ENCODE assay signal across 8 cellular contexts in genomic region chr9:137240321-137240840, GRCh38. TPM values are rescaled to one million over a fixed set of nuclear protein-coding genes. Genes with fewer than 3 reads are reported as not detected.
A peak's percentile ranks its signal among the peaks of the same experiment; 100 is the strongest.
DNase-seq lines count a peak whose midpoint lies in the region; ATAC-seq, FAIRE-seq and TF ChIP-seq lines count a peak whose summit lies in the region.

No MANE protein-coding gene starts in this region.

- peak overlapping the region; percentile 77 for H3K56ac ChIP-seq in H1 (replicated peaks; ENCODE audit: insufficient read length, low read depth, low read length)

- ATAC-seq in HG02759 (IDR thresholded peaks at IDR 0.05; ENCODE audit: unreplicated experiment) = peak; percentile 29

- H2BK12ac ChIP-seq in H1 (ENCODE audit: low read depth, low read length) = no peak overlapping the region

- no peak overlapping the region for H3K23ac ChIP-seq in H1 (ENCODE audit: insufficient read length)

- DNase-seq in SIG-M5 treated with dmso at 0.1 percent for 504 hours (lab: John Stamatoyannopoulos, UW; ENCODE audit: unreplicated experiment) (peak; percentile 54), SIG-M5 (lab: John Stamatoyannopoulos, UW) (no peak), NCI-H1930 (lab: John Stamatoyannopoulos, UW) (peak; percentile 66 to 71), H1 (ENCODE audit: low read depth in 1 of 2, low spot score in 2 of 2) (no peak), mesothelial cell of epicardium (ENCODE audit: low spot score in 2 of 2, unreplicated experiment in 2 of 2) (peak; percentile 50 to 72)
- DNase-seq in activated CD4-positive, alpha-beta T cell treated with anti-CD3 and anti-CD28 coated beads, Interleukin-2, amount 10 ng/mL, durations not matched to agents 7 days and 5 days = peak; percentile 75
- DNase-seq in stimulated activated CD8-positive, alpha-beta memory T cell treated with anti-CD3 and anti-CD28 coated beads, Interleukin-4, amount 100 ng/mL, for 24 hours (ENCODE audit: low read depth) = peak; percentile 68

- H4K20me1 ChIP-seq in H1 (replicated peaks in 1 of 2; ENCODE audit: control insufficient read depth in 1 of 2, insufficient read depth in 2 of 2, low read length in 2 of 2) = peaks cover 22 to 23% of the 10 kb centered on the region in 2 experiments

- H4K8ac ChIP-seq in H1 (ENCODE audit: extremely low read depth, insufficient read depth, low read length) = peak overlapping the region; percentile 91; the same call in 1 of the 2 replicates

- peaks cover 0 to 20% of the 10 kb centered on the region in 2 experiments; a peak in 2 of 4 replicates for H3K79me2 ChIP-seq in H1 (ENCODE audit: control insufficient read depth in 1 of 2, insufficient read depth in 2 of 2, low read length in 2 of 2)

- H2BK20ac ChIP-seq in H1 (ENCODE audit: low read length) = no peak overlapping the region

- peak overlapping the region; percentile 52 for H4K5ac ChIP-seq in H1 (ENCODE audit: insufficient read length, low read depth, low read length)

- H3K4me2 ChIP-seq in H1 (ENCODE audit: insufficient read depth in 1 of 2, low read depth in 2 of 2, low read length in 2 of 2) = peak overlapping the region; percentile 49 to 75

- no peak for TF ChIP-seq RAD21 in H1 (IDR thresholded peaks at IDR 0.05 in 1 of 2, conservative IDR thresholded peaks at IDR 0.05 in 1 of 2; ENCODE audit: low read depth in 2 of 2, low read length in 2 of 2)

- POLR2A ChIA-PET in activated CD4-positive, alpha-beta T cell treated with anti-CD3 and anti-CD28 coated beads, Interleukin-2, amount 10 ng/mL, durations not matched to agents 7 days and 5 days (lab: Charles Lee) = interaction anchor here (0.6 to 1.4 kb wide), 12 partner anchors 13 to 349 kb away, joined by 3 to 11 read pairs (median 4); partner anchors contain the start of genes EXD3, MAN1B1, NELFB and NOXA1
- POLR2A ChIA-PET in H1 (lab: Charles Lee; ENCODE audit: partially characterized antibody) = interaction anchor here (0.6 to 69.9 kb wide), 43 partner anchors 5 to 364 kb away, joined by 3 to 1462 read pairs (median 3); partner anchors contain the start of genes ABCA2, CYSRT1, ENTPD2 and GRIN1

- TF ChIP-seq CTCF in H1 (IDR thresholded peaks at IDR 0.05; ENCODE audit: control extremely low read depth in 1 of 3, insufficient read depth in 1 of 3, low read depth in 1 of 3, low read length in 3 of 3) (peak in 2 of 3 experiments; percentile 3 to 27; a peak in 2 of 4 replicates), mesothelial cell of epicardium (IDR thresholded peaks at IDR 0.05; ENCODE audit: unreplicated experiment) (no peak)

- H3K9me3 ChIP-seq in H1 (ENCODE audit: insufficient read depth in 2 of 2, low read depth in 1 of 2, low read length in 1 of 2) = no peaks in the 10 kb centered on the region

- H3K4ac ChIP-seq in H1 (replicated peaks; ENCODE audit: insufficient read length, low read depth, low read length) = no peak overlapping the region

- WGBS in H1 (ENCODE audit: extremely low coverage in 1 of 2, insufficient coverage in 1 of 2, insufficient read length in 1 of 2, insufficient replicate concordance in 2 of 2, low coverage in 1 of 2, low lambda C conversion rate in 2 of 2, missing lambda C conversion rate in 1 of 2), 2 experiments = 2% methylated on average over 43 of the region's 58 CpGs; no CpG with 5 or more reads in 1 of the 2 experiments

- CTCF ChIA-PET in activated CD4-positive, alpha-beta T cell treated with anti-CD3 and anti-CD28 coated beads, Interleukin-2, amount 10 ng/mL, durations not matched to agents 7 days and 5 days (lab: Charles Lee) = interaction anchor here (0.6 to 6.5 kb wide), 10 partner anchors 14 to 205 kb away, joined by 3 to 65 read pairs (median 3); partner anchors contain the start of genes CYSRT1, MAN1B1, NELFB and RNF208
- CTCF ChIA-PET in H1 (lab: Charles Lee; ENCODE audit: partially characterized antibody) = interaction anchor here (0.6 to 9.1 kb wide), 9 partner anchors 13 to 102 kb away, joined by 3 to 113 read pairs (median 4); partner anchors contain the start of genes CYSRT1, RNF208 and RNF224

- no peaks in the 10 kb centered on the region for H3K27me3 ChIP-seq in H1 (replicated peaks in 1 of 4; ENCODE audit: control insufficient read depth in 3 of 4, extremely low read depth in 1 of 4, insufficient read depth in 3 of 4, low read length in 3 of 4)

- H3K23me2 ChIP-seq in H1 (ENCODE audit: low read depth, low read length) = peaks cover 5% of the 10 kb centered on the region; the same call in 1 of the 2 replicates

- H3K4me1 Mint-ChIP-seq in activated CD4-positive, alpha-beta T cell treated with anti-CD3 and anti-CD28 coated beads, Interleukin-2, amount 10 ng/mL, durations not matched to agents 7 days and 5 days = peaks cover 33% of the 10 kb centered on the region
- peaks cover 26% of the 10 kb centered on the region for H3K4me1 Mint-ChIP-seq in mesothelial cell of epicardium

- H3K14ac ChIP-seq in H1 (ENCODE audit: insufficient read length) = no peak overlapping the region

- peak overlapping the region; percentile 41 for H3K27ac Mint-ChIP-seq in activated CD4-positive, alpha-beta T cell treated with anti-CD3 and anti-CD28 coated beads, Interleukin-2, amount 10 ng/mL, durations not matched to agents 7 days and 5 days
- peak overlapping the region; percentile 84 for H3K27ac Mint-ChIP-seq in mesothelial cell of epicardium

- peaks cover 6 to 18% (median 15%) of the 10 kb centered on the region in 4 experiments; a peak in 7 of 8 replicates for H3K36me3 ChIP-seq in H1 (ENCODE audit: control insufficient read depth in 2 of 4, insufficient read depth in 4 of 4, low read length in 3 of 4)

- H3K79me1 ChIP-seq in H1 (ENCODE audit: low read depth, low read length) = peaks cover 5% of the 10 kb centered on the region

- no peak overlapping the region for H2BK15ac ChIP-seq in H1 (ENCODE audit: low read length)

- peak overlapping the region; percentile 67; the same call in 1 of the 2 replicates for H3K27ac ChIP-seq in H1 (ENCODE audit: low read depth, low read length)

- H4K91ac ChIP-seq in H1 (replicated peaks; ENCODE audit: insufficient read length, low read length) = peak overlapping the region; percentile 91

- FAIRE-seq in H1 (lab: Jason Lieb, UNC) = no peak

- no peaks in the 10 kb centered on the region for H3K27me3 Mint-ChIP-seq in activated CD4-positive, alpha-beta T cell treated with anti-CD3 and anti-CD28 coated beads, Interleukin-2, amount 10 ng/mL, durations not matched to agents 7 days and 5 days
- H3K27me3 Mint-ChIP-seq in mesothelial cell of epicardium (ENCODE audit: low read depth) = no peaks in the 10 kb centered on the region

- H3K4me1 ChIP-seq in H1 (replicated peaks in 1 of 4; ENCODE audit: control insufficient read depth in 3 of 4, insufficient read depth in 4 of 4, low read length in 3 of 4) = peaks cover 0 to 27% (median 21%) of the 10 kb centered on the region in 4 experiments; a peak in 6 of 7 replicates

- no peak overlapping the region for H2BK120ac ChIP-seq in H1 (replicated peaks; ENCODE audit: low read depth, low read length)

- no peak for TF ChIP-seq POLR2A in H1 (IDR thresholded peaks at IDR 0.05; ENCODE audit: control extremely low read depth in 1 of 2, low read depth in 2 of 2, low read length in 2 of 2)

- peak overlapping the region; percentile 29 to 63 (median 58); a peak in 6 of 7 replicates for H3K9ac ChIP-seq in H1 (replicated peaks in 1 of 4; ENCODE audit: extremely low read depth in 1 of 4, low read depth in 3 of 4, low read length in 3 of 4)

- peak overlapping the region; percentile 74 for H3K4me3 Mint-ChIP-seq in activated CD4-positive, alpha-beta T cell treated with anti-CD3 and anti-CD28 coated beads, Interleukin-2, amount 10 ng/mL, durations not matched to agents 7 days and 5 days
- H3K4me3 Mint-ChIP-seq in mesothelial cell of epicardium = peak overlapping the region; percentile 65

- no peak overlapping the region for H2AFZ ChIP-seq in H1 (ENCODE audit: low read length)

- no peak for TF ChIP-seq EP300 in H1 (IDR thresholded peaks at IDR 0.05; ENCODE audit: borderline replicate concordance in 1 of 2, low read depth in 2 of 2, low read length in 2 of 2)

- peak overlapping the region; percentile 64 to 83 (median 70) for H3K4me3 ChIP-seq in H1 (ENCODE audit: extremely low read depth in 1 of 4, insufficient read depth in 2 of 4, low read depth in 3 of 4, low read length in 4 of 4)

- no peak overlapping the region for H2AK5ac ChIP-seq in H1 (ENCODE audit: low read depth, low read length)

- peak overlapping the region; percentile 95 for H2BK5ac ChIP-seq in H1 (ENCODE audit: low read depth, low read length)

- H3K36me3 Mint-ChIP-seq in activated CD4-positive, alpha-beta T cell treated with anti-CD3 and anti-CD28 coated beads, Interleukin-2, amount 10 ng/mL, durations not matched to agents 7 days and 5 days (ENCODE audit: low read depth) = peaks cover 24% of the 10 kb centered on the region
- peaks cover 12% of the 10 kb centered on the region for H3K36me3 Mint-ChIP-seq in mesothelial cell of epicardium

- no peaks in the 10 kb centered on the region for H3K9me3 Mint-ChIP-seq in activated CD4-positive, alpha-beta T cell treated with anti-CD3 and anti-CD28 coated beads, Interleukin-2, amount 10 ng/mL, durations not matched to agents 7 days and 5 days
- no peaks in the 10 kb centered on the region for H3K9me3 Mint-ChIP-seq in mesothelial cell of epicardium

- H3K18ac ChIP-seq in H1 (ENCODE audit: extremely low read depth, low read length) = peak overlapping the region; percentile 95; the same call in 1 of the 2 replicates

RNA-seq across cellular contexts. Expression of gene TUBB4B, which starts 0.7 kb away (rescaled TPM):
- total RNA-seq in activated CD4-positive, alpha-beta T cell treated with anti-CD3 and anti-CD28 coated beads, Interleukin-2, amount 10 ng/mL, durations not matched to agents 7 days and 5 days = 100 to 1,000 TPM; 355 to 382 TPM
- total RNA-seq in H1 (2021; fragmentation: NEBNext Ultra II Directional; extraction: Animal tissue kit (Norgen Biotek cat#: 25700)) = 307 and 311 TPM in 2 replicates
- 280 and 342 TPM in 2 replicates for polyA plus RNA-seq in H1 (2011; rRNA removed)
- 348 TPM for polyA plus RNA-seq in H1 (2011; cell fraction: cytosol; rRNA removed)
- polyA plus RNA-seq in H1 (2011; cell fraction: nucleus; rRNA removed) = 340 TPM
- polyA plus RNA-seq in H1 (2012, experiment 1 of 2) = 226 to 351 TPM (median 341 TPM) in 4 replicates
- 349 TPM for polyA plus RNA-seq in H1 (2012, experiment 2 of 2)
- polyA plus RNA-seq in H1 (2013, experiment 1 of 2) = 214 TPM
- polyA plus RNA-seq in H1 (2013, experiment 2 of 2) = 205 TPM
- polyA minus RNA-seq in H1 (2011; rRNA and poly(A)+ RNA removed) = 150 and 158 TPM in 2 replicates
- polyA minus RNA-seq in H1 (2011; cell fraction: cytosol; rRNA and poly(A)+ RNA removed) = 145 TPM
- polyA minus RNA-seq in H1 (2011; cell fraction: nucleus; rRNA and poly(A)+ RNA removed) = 92.9 TPM
- 146 to 152 TPM (median 148 TPM) in 3 replicates for total RNA-seq in mesothelial cell of epicardium

RNA-seq across cellular contexts. Expression of gene SLC34A3, which starts 9.7 kb away (rescaled TPM):
- not detected for total RNA-seq in activated CD4-positive, alpha-beta T cell treated with anti-CD3 and anti-CD28 coated beads, Interleukin-2, amount 10 ng/mL, durations not matched to agents 7 days and 5 days
- total RNA-seq in H1 (2021; fragmentation: NEBNext Ultra II Directional; extraction: Animal tissue kit (Norgen Biotek cat#: 25700)) = not detected in 2 replicates
- polyA plus RNA-seq in H1 (2011; rRNA removed) = 0.06 and 0.08 TPM in 2 replicates
- polyA plus RNA-seq in H1 (2011; cell fraction: cytosol; rRNA removed) = 0.09 TPM
- polyA plus RNA-seq in H1 (2011; cell fraction: nucleus; rRNA removed) = 0.33 TPM
- 0.13 to 0.22 TPM (median 0.19 TPM) in 3 of 4 replicates, not detected in the other for polyA plus RNA-seq in H1 (2012, experiment 1 of 2)
- not detected for polyA plus RNA-seq in H1 (2012, experiment 2 of 2)
- polyA plus RNA-seq in H1 (2013, experiment 1 of 2) = 0.04 TPM
- 0.07 TPM for polyA plus RNA-seq in H1 (2013, experiment 2 of 2)
- not detected in 2 replicates for polyA minus RNA-seq in H1 (2011; rRNA and poly(A)+ RNA removed)
- polyA minus RNA-seq in H1 (2011; cell fraction: cytosol; rRNA and poly(A)+ RNA removed) = not detected
- not detected for polyA minus RNA-seq in H1 (2011; cell fraction: nucleus; rRNA and poly(A)+ RNA removed)
- 0.23 to 0.27 TPM in 2 of 3 replicates, not detected in the other for total RNA-seq in mesothelial cell of epicardium

RNA-seq across cellular contexts. Expression of gene STPG3, which starts 10.7 kb away (rescaled TPM):
- not detected for total RNA-seq in activated CD4-positive, alpha-beta T cell treated with anti-CD3 and anti-CD28 coated beads, Interleukin-2, amount 10 ng/mL, durations not matched to agents 7 days and 5 days
- not detected in 2 replicates for total RNA-seq in H1 (2021; fragmentation: NEBNext Ultra II Directional; extraction: Animal tissue kit (Norgen Biotek cat#: 25700))
- polyA plus RNA-seq in H1 (2011; rRNA removed) = 0.14 TPM in 1 of 2 replicates, not detected in the other
- polyA plus RNA-seq in H1 (2011; cell fraction: cytosol; rRNA removed) = not detected
- 0.43 TPM for polyA plus RNA-seq in H1 (2011; cell fraction: nucleus; rRNA removed)
- 0.42 to 0.67 TPM (median 0.61 TPM) in 3 of 4 replicates, not detected in the other for polyA plus RNA-seq in H1 (2012, experiment 1 of 2)
- polyA plus RNA-seq in H1 (2012, experiment 2 of 2) = 0.30 TPM
- 0.06 TPM for polyA plus RNA-seq in H1 (2013, experiment 1 of 2)
- not detected for polyA plus RNA-seq in H1 (2013, experiment 2 of 2)
- not detected in 2 replicates for polyA minus RNA-seq in H1 (2011; rRNA and poly(A)+ RNA removed)
- polyA minus RNA-seq in H1 (2011; cell fraction: cytosol; rRNA and poly(A)+ RNA removed) = not detected
- polyA minus RNA-seq in H1 (2011; cell fraction: nucleus; rRNA and poly(A)+ RNA removed) = not detected
- total RNA-seq in mesothelial cell of epicardium = 0.18 to 0.29 TPM in 2 of 3 replicates, not detected in the other

RNA-seq across cellular contexts. Expression of gene RNF224, which starts 13.1 kb away (rescaled TPM):
- under 1 TPM in 1 of 2 experiments, not detected in 1; 0.10 TPM for total RNA-seq in activated CD4-positive, alpha-beta T cell treated with anti-CD3 and anti-CD28 coated beads, Interleukin-2, amount 10 ng/mL, durations not matched to agents 7 days and 5 days
- total RNA-seq in H1 (2021; fragmentation: NEBNext Ultra II Directional; extraction: Animal tissue kit (Norgen Biotek cat#: 25700)) = 0.17 TPM in 1 of 2 replicates, not detected in the other
- polyA plus RNA-seq in H1 (2011; rRNA removed) = 0.24 and 0.25 TPM in 2 replicates
- 0.10 TPM for polyA plus RNA-seq in H1 (2011; cell fraction: cytosol; rRNA removed)
- 0.58 TPM for polyA plus RNA-seq in H1 (2011; cell fraction: nucleus; rRNA removed)
- polyA plus RNA-seq in H1 (2012, experiment 1 of 2) = 0.19 to 0.48 TPM (median 0.29 TPM) in 4 replicates
- polyA plus RNA-seq in H1 (2012, experiment 2 of 2) = 0.21 TPM
- 0.22 TPM for polyA plus RNA-seq in H1 (2013, experiment 1 of 2)
- 0.15 TPM for polyA plus RNA-seq in H1 (2013, experiment 2 of 2)
- 0.09 and 0.12 TPM in 2 replicates for polyA minus RNA-seq in H1 (2011; rRNA and poly(A)+ RNA removed)
- not detected for polyA minus RNA-seq in H1 (2011; cell fraction: cytosol; rRNA and poly(A)+ RNA removed)
- 1.00 TPM for polyA minus RNA-seq in H1 (2011; cell fraction: nucleus; rRNA and poly(A)+ RNA removed)
- 0.16 to 0.41 TPM (median 0.29 TPM) in 3 replicates for total RNA-seq in mesothelial cell of epicardium

RNA-seq across cellular contexts. Expression of gene NELFB, which starts 14.7 kb away (rescaled TPM):
- total RNA-seq in activated CD4-positive, alpha-beta T cell treated with anti-CD3 and anti-CD28 coated beads, Interleukin-2, amount 10 ng/mL, durations not matched to agents 7 days and 5 days = 10 to 100 TPM; 54.1 to 66.6 TPM
- total RNA-seq in H1 (2021; fragmentation: NEBNext Ultra II Directional; extraction: Animal tissue kit (Norgen Biotek cat#: 25700)) = 70.8 and 78.0 TPM in 2 replicates
- polyA plus RNA-seq in H1 (2011; rRNA removed) = 57.6 and 86.5 TPM in 2 replicates
- 76.0 TPM for polyA plus RNA-seq in H1 (2011; cell fraction: cytosol; rRNA removed)
- 88.6 TPM for polyA plus RNA-seq in H1 (2011; cell fraction: nucleus; rRNA removed)
- polyA plus RNA-seq in H1 (2012, experiment 1 of 2) = 60.2 to 87.1 TPM (median 80.4 TPM) in 4 replicates
- 79.8 TPM for polyA plus RNA-seq in H1 (2012, experiment 2 of 2)
- polyA plus RNA-seq in H1 (2013, experiment 1 of 2) = 37.9 TPM
- polyA plus RNA-seq in H1 (2013, experiment 2 of 2) = 37.5 TPM
- 38.7 and 47.9 TPM in 2 replicates for polyA minus RNA-seq in H1 (2011; rRNA and poly(A)+ RNA removed)
- 49.8 TPM for polyA minus RNA-seq in H1 (2011; cell fraction: cytosol; rRNA and poly(A)+ RNA removed)
- 27.2 TPM for polyA minus RNA-seq in H1 (2011; cell fraction: nucleus; rRNA and poly(A)+ RNA removed)
- total RNA-seq in mesothelial cell of epicardium = 51.6 to 54.8 TPM (median 53.3 TPM) in 3 replicates

Comparison
In these comparisons a context has a peak if more than half of its experiments do, and no peak if none do; other contexts are left out.
1. DNase-seq: peak in SIG-M5 treated with dmso at 0.1 percent for 504 hours (single experiment), NCI-H1930 (2 of 2), activated CD4-positive, alpha-beta T cell treated with anti-CD3 and anti-CD28 coated beads, Interleukin-2, amount 10 ng/mL, durations not matched to agents 7 days and 5 days (single experiment), mesothelial cell of epicardium (2 of 2) and stimulated activated CD8-positive, alpha-beta memory T cell treated with anti-CD3 and anti-CD28 coated beads, Interleukin-4, amount 100 ng/mL, for 24 hours (single experiment); none in SIG-M5 (single experiment) and H1 (0 of 2).